In genomic region chr17:76121932-76122383, GRCh38 we compare ENCODE assay signal across 1 cellular context.
TF ChIP-seq lines count a peak whose summit lies in the region.

No MANE protein-coding gene starts in this region.

TF ChIP-seq in WTC11, 78 proteins besides CTCF, POLR2A, EP300 and RAD21 (continued from another document):
- TF ChIP-seq ZNF281 (CRISPR knock-in tag; IDR thresholded peaks at IDR 0.05) (no peak), ZNF232 (CRISPR knock-in tag; IDR thresholded peaks at IDR 0.05) (0 out of 2 replicates have a peak, but pooled peaks have one; percentile 59), NFYB (CRISPR knock-in tag; conservative IDR thresholded peaks at IDR 0.05; ENCODE audit: low read depth) (peak; percentile 29; the same call in 1 of the 2 replicates), TEAD1 (CRISPR knock-in tag; IDR thresholded peaks at IDR 0.05) (no peak), GABPB1 (CRISPR knock-in tag; IDR thresholded peaks at IDR 0.05) (no peak), ZNF317 (CRISPR knock-in tag; IDR thresholded peaks at IDR 0.05; ENCODE audit: borderline replicate concordance, low read depth) (0 out of 2 replicates have a peak, but pooled peaks have one; percentile 53), ESRRA (CRISPR knock-in tag; IDR thresholded peaks at IDR 0.05; ENCODE audit: borderline replicate concordance) (0 out of 2 replicates have a peak, but pooled peaks have one; percentile 29), KAT7 (CRISPR knock-in tag; IDR thresholded peaks at IDR 0.05; ENCODE audit: borderline replicate concordance) (peak; percentile 60), ATF3 (CRISPR knock-in tag; conservative IDR thresholded peaks at IDR 0.05) (no peak), RELA (CRISPR knock-in tag; IDR thresholded peaks at IDR 0.05; ENCODE audit: borderline replicate concordance) (peak; percentile 73; the same call in 1 of the 2 replicates), ZBTB21 (CRISPR knock-in tag; IDR thresholded peaks at IDR 0.05; ENCODE audit: borderline replicate concordance) (no peak), ZNF219 (CRISPR knock-in tag; IDR thresholded peaks at IDR 0.05; ENCODE audit: borderline replicate concordance) (no peak), SMAD4 (CRISPR knock-in tag; IDR thresholded peaks at IDR 0.05) (no peak)
